In genomic region chr20:57393321-57394086, GRCh38 we compare ENCODE assay signal across 9 cellular contexts. TPM values are rescaled to one million over a fixed set of nuclear protein-coding genes. Genes with fewer than 3 reads are reported as not detected.
DNase-seq lines count a peak whose midpoint lies in the region; ATAC-seq and TF ChIP-seq lines count a peak whose summit lies in the region.
"Had no signal": no experiment of that assay in that cellular context is flagged by ENCODE, and none has a peak within 500 bp of the region (broad histone marks: within the 10 kb centered on the region; RNA-seq: fewer than 3 reads in every experiment).

No MANE protein-coding gene starts in this region.

- no peak overlapping the region for H2AFZ ChIP-seq in SK-N-SH (ENCODE audit: low read depth)
- H2AFZ ChIP-seq in OCI-LY3 (ENCODE audit: low read depth, low read length) = no peak overlapping the region

- WGBS in SK-N-SH (ENCODE audit: low lambda C conversion rate) = 95% methylated on average over 12 of the region's 14 CpGs

- H3K9me3 ChIP-seq in SK-N-SH (no peaks in the 10 kb centered on the region), OCI-LY3 (ENCODE audit: insufficient read depth, low read length) (no peaks in the 10 kb centered on the region)

- ATAC-seq in SK-N-SH treated with all-trans-retinoic acid at 6 μM for 48 hours = no peak
- no peak for ATAC-seq in stimulated activated effector memory CD8-positive, alpha-beta T cell treated with anti-CD3 and anti-CD28 coated beads, Interleukin-12 subunit alpha, Interleukin-12 subunit beta, amount 100 ng/mL, for 72 hours
- ATAC-seq in sciatic nerve = no peak
- ATAC-seq: foreskin keratinocyte had no signal

- H4K20me1 ChIP-seq in SK-N-SH (ENCODE audit: insufficient read depth) (no peaks in the 10 kb centered on the region), OCI-LY3 (ENCODE audit: insufficient read depth, low read length) (peaks cover 60% of the 10 kb centered on the region)

- H3K9me2 ChIP-seq in SK-N-SH = no peaks in the 10 kb centered on the region

- TF ChIP-seq CTCF in SK-N-SH (IDR thresholded peaks at IDR 0.05) (no peak), OCI-LY3 (IDR thresholded peaks at IDR 0.05; ENCODE audit: low read depth, low read length) (no peak), glutamatergic neuron (IDR thresholded peaks at IDR 0.05; ENCODE audit: partially characterized antibody, unreplicated experiment) (no peak)

- H3K9ac ChIP-seq in SK-N-SH = no peak overlapping the region
- H3K9ac ChIP-seq in OCI-LY3 (ENCODE audit: low read length) = peak overlapping the region; percentile 96

- POLR2A ChIA-PET in SK-N-SH (lab: Yijun Ruan, JAX) = interaction anchor here (1.1 to 1.4 kb wide), 2 partner anchors 12 to 47 kb away, joined by 3 read pairs; no protein-coding TSS in a partner anchor

- H3K36me3 ChIP-seq in SK-N-SH (replicated peaks in 1 of 2; ENCODE audit: control insufficient read depth in 1 of 2, insufficient read depth in 2 of 2, low read length in 1 of 2) (peaks cover 0 to 27% of the 10 kb centered on the region in 2 experiments), OCI-LY3 (replicated peaks; ENCODE audit: low read depth, low read length) (peaks cover 60% of the 10 kb centered on the region)

- peaks cover 5% of the 10 kb centered on the region for H3K4me1 Mint-ChIP-seq in glutamatergic neuron (ENCODE audit: low read depth, unreplicated experiment)
- peaks cover 68% of the 10 kb centered on the region for H3K4me1 Mint-ChIP-seq in stimulated activated effector memory CD8-positive, alpha-beta T cell treated with anti-CD3 and anti-CD28 coated beads, Interleukin-12 subunit alpha, Interleukin-12 subunit beta, amount 100 ng/mL, for 72 hours

- H3K27ac ChIP-seq in SK-N-SH (ENCODE audit: low read depth in 2 of 2, low read length in 1 of 2) (no peak overlapping the region), OCI-LY3 (ENCODE audit: low read length) (peak overlapping the region; percentile 78)
- H3K27ac ChIP-seq: foreskin keratinocyte had no signal

- TF ChIP-seq EP300 in SK-N-SH (IDR thresholded peaks at IDR 0.05; ENCODE audit: borderline replicate concordance in 1 of 2, low read depth in 1 of 2, low read length in 1 of 2) = no peak

- no peaks in the 10 kb centered on the region for H3F3A ChIP-seq in SK-N-SH (replicated peaks; ENCODE audit: insufficient read depth)

- H3K4me3 Mint-ChIP-seq in glutamatergic neuron (ENCODE audit: unreplicated experiment) = peak overlapping the region; percentile 25
- peak overlapping the region; percentile 91 for H3K4me3 Mint-ChIP-seq in stimulated activated effector memory CD8-positive, alpha-beta T cell treated with anti-CD3 and anti-CD28 coated beads, Interleukin-12 subunit alpha, Interleukin-12 subunit beta, amount 100 ng/mL, for 72 hours

- H3K79me2 ChIP-seq in SK-N-SH (ENCODE audit: insufficient read depth) (peaks cover 14% of the 10 kb centered on the region), OCI-LY3 (ENCODE audit: low read length) (peaks cover 72% of the 10 kb centered on the region)

- H3K27me3 ChIP-seq in SK-N-SH (ENCODE audit: insufficient read depth) (no peaks in the 10 kb centered on the region), OCI-LY3 (ENCODE audit: low read depth, low read length) (no peaks in the 10 kb centered on the region)
- H3K27me3 ChIP-seq: foreskin keratinocyte had no signal

- DNase-seq in SK-N-SH (no peak), glutamatergic neuron (no peak), sciatic nerve (ENCODE audit: low spot score) (no peak), HUDEP-2 (lab: John Stamatoyannopoulos, UW; ENCODE audit: unreplicated experiment in 76 of 76) (no peak), SIG-M5 treated with dmso at 0.1 percent for 504 hours (lab: John Stamatoyannopoulos, UW; ENCODE audit: unreplicated experiment) (no peak)
- no peak for DNase-seq in stimulated activated effector memory CD8-positive, alpha-beta T cell treated with anti-CD3 and anti-CD28 coated beads, Interleukin-12 subunit alpha, Interleukin-12 subunit beta, amount 100 ng/mL, for 72 hours (ENCODE audit: low spot score in 2 of 2)
- DNase-seq: foreskin keratinocyte had no signal

- H3K9me3 Mint-ChIP-seq in glutamatergic neuron (ENCODE audit: unreplicated experiment) = peaks cover 5% of the 10 kb centered on the region
- H3K9me3 Mint-ChIP-seq in stimulated activated effector memory CD8-positive, alpha-beta T cell treated with anti-CD3 and anti-CD28 coated beads, Interleukin-12 subunit alpha, Interleukin-12 subunit beta, amount 100 ng/mL, for 72 hours = no peaks in the 10 kb centered on the region

- H3K4me2 ChIP-seq in SK-N-SH (peak overlapping the region; percentile 93; the same call in 1 of the 2 replicates), OCI-LY3 (ENCODE audit: low read length) (peak overlapping the region; percentile 99)

- no peak overlapping the region for H3K27ac Mint-ChIP-seq in glutamatergic neuron (ENCODE audit: unreplicated experiment)
- peak overlapping the region; percentile 92 for H3K27ac Mint-ChIP-seq in stimulated activated effector memory CD8-positive, alpha-beta T cell treated with anti-CD3 and anti-CD28 coated beads, Interleukin-12 subunit alpha, Interleukin-12 subunit beta, amount 100 ng/mL, for 72 hours

- no peaks in the 10 kb centered on the region for H3K36me3 Mint-ChIP-seq in glutamatergic neuron (ENCODE audit: unreplicated experiment)
- H3K36me3 Mint-ChIP-seq in stimulated activated effector memory CD8-positive, alpha-beta T cell treated with anti-CD3 and anti-CD28 coated beads, Interleukin-12 subunit alpha, Interleukin-12 subunit beta, amount 100 ng/mL, for 72 hours = peaks cover 82% of the 10 kb centered on the region

- no peak for TF ChIP-seq RAD21 in SK-N-SH (IDR thresholded peaks at IDR 0.05; ENCODE audit: low read length)

- intact Hi-C loops in sciatic nerve (cut with DNase I) = loop anchor here (10.0 kb wide), 1 partner anchor 201 kb away; no protein-coding TSS in a partner anchor

- H3K4me1 ChIP-seq in SK-N-SH (ENCODE audit: control insufficient read depth in 1 of 2, insufficient read depth in 2 of 2, low read depth in 1 of 2, low read length in 1 of 2) (peaks cover 0 to 29% of the 10 kb centered on the region in 2 experiments; a peak in 1 of 4 replicates), OCI-LY3 (ENCODE audit: low read length) (peaks cover 79% of the 10 kb centered on the region)

- peaks cover 11% of the 10 kb centered on the region for H3K27me3 Mint-ChIP-seq in glutamatergic neuron (ENCODE audit: unreplicated experiment)

- CTCF ChIA-PET in SK-N-SH (lab: Yijun Ruan, JAX) = interaction anchor here (1.6 to 2.9 kb wide), 2 partner anchors 102 to 105 kb away, joined by 5 to 14 read pairs; no protein-coding TSS in a partner anchor

- no peak overlapping the region for H3K4me3 ChIP-seq in SK-N-SH (ENCODE audit: low read depth in 2 of 2, low read length in 1 of 2)
- peak overlapping the region; percentile 88 for H3K4me3 ChIP-seq in OCI-LY3 (ENCODE audit: low read length)

TF ChIP-seq in SK-N-SH, 30 proteins besides CTCF, POLR2A, EP300 and RAD21:
- TF ChIP-seq IRF3 (IDR thresholded peaks at IDR 0.05; ENCODE audit: low read depth, low read length) (no peak), MXI1 (IDR thresholded peaks at IDR 0.05; ENCODE audit: low read depth, low read length) (no peak), POLR2AphosphoS5 (IDR thresholded peaks at IDR 0.05; ENCODE audit: low read depth, low read length) (no peak), RCOR1 (IDR thresholded peaks at IDR 0.05; ENCODE audit: low read length) (no peak)

TF ChIP-seq in SK-N-SH treated with all-trans-retinoic acid at 6 μM for 48 hours, 23 proteins besides CTCF, POLR2A, EP300 and RAD21 (continues in another document):
- TF ChIP-seq ZNF70 (CRISPR knock-in tag; IDR thresholded peaks at IDR 0.05) (no peak), BACH2 (CRISPR knock-in tag; IDR thresholded peaks at IDR 0.05; ENCODE audit: borderline replicate concordance) (no peak), CSRNP3 (CRISPR knock-in tag; IDR thresholded peaks at IDR 0.05) (no peak), ZFP3 (CRISPR knock-in tag; IDR thresholded peaks at IDR 0.05) (no peak), ZNF565 (CRISPR knock-in tag; conservative IDR thresholded peaks at IDR 0.05; ENCODE audit: low read depth) (no peak), ESRRG (CRISPR knock-in tag; IDR thresholded peaks at IDR 0.05) (no peak)

RNA-seq across cellular contexts. Expression of gene RBM38, which starts 2.3 kb away (rescaled TPM):
- polyA plus RNA-seq in SK-N-SH (2012; rRNA removed) = 8.8 and 11.5 TPM in 2 replicates
- 6.7 and 10.6 TPM in 2 replicates for polyA plus RNA-seq in SK-N-SH (2012; cell fraction: cytosol; rRNA removed)
- polyA plus RNA-seq in SK-N-SH (2012; cell fraction: nucleus; rRNA removed) = 8.7 and 11.0 TPM in 2 replicates
- total RNA-seq in glutamatergic neuron (ENCODE audit: unreplicated experiment) (16.6 TPM), sciatic nerve (28.1 TPM)

RNA-seq across cellular contexts. Expression of gene RAE1, which starts 42.4 kb away (rescaled TPM):
- polyA plus RNA-seq in SK-N-SH (2012; rRNA removed) = 57.5 and 82.4 TPM in 2 replicates
- 69.1 and 85.4 TPM in 2 replicates for polyA plus RNA-seq in SK-N-SH (2012; cell fraction: cytosol; rRNA removed)
- 94.1 and 101 TPM in 2 replicates for polyA plus RNA-seq in SK-N-SH (2012; cell fraction: nucleus; rRNA removed)
- total RNA-seq in glutamatergic neuron (ENCODE audit: unreplicated experiment) (28.3 TPM), sciatic nerve (17.5 TPM)
